28 cellular contexts compared by ENCODE assay signal in the genomic region with DNA sequence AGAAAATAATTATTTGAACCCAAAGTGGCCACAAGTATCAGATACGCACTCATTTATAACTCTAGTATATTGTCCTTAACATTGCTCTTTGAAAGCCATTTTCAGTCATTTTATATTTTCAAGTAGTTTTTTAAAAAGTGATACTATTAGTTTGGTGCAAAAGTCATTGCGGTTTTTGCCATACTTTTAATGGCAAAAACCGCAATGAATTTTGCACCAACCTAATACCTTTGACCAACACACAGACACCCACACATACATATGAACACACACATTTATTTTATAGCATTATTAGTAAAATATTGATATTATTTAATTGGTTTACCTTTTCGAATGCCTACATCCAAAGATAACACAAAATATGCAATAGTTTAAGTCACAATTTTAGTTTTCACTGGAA.
"Had no signal": no experiment of that assay in that cellular context is flagged by ENCODE, and none has a peak within 500 bp of the region (broad histone marks: within the 10 kb centered on the region; RNA-seq: fewer than 3 reads in every experiment).

No MANE protein-coding gene starts in this region.

- H3K9me3 ChIP-seq: colonic mucosa, esophagus muscularis mucosa, esophagus squamous epithelium, gastrocnemius medialis, gastroesophageal sphincter, heart left ventricle, heart right ventricle had no signal

- DNase-seq: colonic mucosa; cortex of kidney; dermis blood vessel endothelial cell; dorsolateral prefrontal cortex; effector CD4-positive, alpha-beta T cell; effector CD8-positive, alpha-beta T cell; effector memory CD4-positive, alpha-beta T cell; effector memory CD8-positive, alpha-beta T cell; erythroblast; esophagus squamous epithelium; foreskin fibroblast; foreskin keratinocyte; foreskin melanocyte; gastrocnemius medialis; glutamatergic neuron; head of caudate nucleus; heart left ventricle; heart right ventricle had no signal

- ATAC-seq: effector memory CD8-positive, alpha-beta T cell; esophagus mucosa; foreskin keratinocyte; gastrocnemius medialis; gastroesophageal sphincter; heart left ventricle; heart right ventricle had no signal

- H3K4me3 Mint-ChIP-seq: dendritic cell treated with granulocyte-macrophage colony-stimulating factor and Interleukin-4, amounts not matched to agents 40 ng/mL and 50 ng/mL, for 4 days; effector memory CD8-positive, alpha-beta T cell had no signal

- H3K27ac ChIP-seq: colonic mucosa, coronary artery, epithelial cell of prostate, esophagus muscularis mucosa, esophagus squamous epithelium, foreskin keratinocyte, gastrocnemius medialis, gastroesophageal sphincter, heart left ventricle, heart right ventricle had no signal

- H3K27ac Mint-ChIP-seq: dendritic cell treated with granulocyte-macrophage colony-stimulating factor and Interleukin-4, amounts not matched to agents 40 ng/mL and 50 ng/mL, for 4 days; effector memory CD8-positive, alpha-beta T cell had no signal

- FAIRE-seq: colon, endometrium, endothelial cell of umbilical vein, frontal cortex had no signal

- H3K36me3 ChIP-seq: colonic mucosa, esophagus muscularis mucosa, esophagus squamous epithelium, gastrocnemius medialis, gastroesophageal sphincter, heart left ventricle, heart right ventricle had no signal

- H3K27me3 ChIP-seq: colonic mucosa, dorsolateral prefrontal cortex, esophagus muscularis mucosa, esophagus squamous epithelium, foreskin keratinocyte, gastrocnemius medialis, gastroesophageal sphincter, heart left ventricle, heart right ventricle had no signal

- H3K4me3 ChIP-seq: colonic mucosa, coronary artery, dorsolateral prefrontal cortex, esophagus muscularis mucosa, esophagus squamous epithelium, gastrocnemius medialis, gastroesophageal sphincter, heart left ventricle, heart right ventricle had no signal

- H3K4me1 ChIP-seq: colonic mucosa, esophagus muscularis mucosa, esophagus squamous epithelium, foreskin keratinocyte, gastrocnemius medialis, gastroesophageal sphincter, heart left ventricle, heart right ventricle had no signal

- H3K27me3 Mint-ChIP-seq: dendritic cell treated with granulocyte-macrophage colony-stimulating factor and Interleukin-4, amounts not matched to agents 40 ng/mL and 50 ng/mL, for 4 days; effector memory CD8-positive, alpha-beta T cell had no signal
